In genomic region chr13:40779049-40779448, GRCh38 we compare ENCODE assay signal across 20 cellular contexts. TPM values are rescaled to one million over a fixed set of nuclear protein-coding genes. Genes with fewer than 3 reads are reported as not detected.
DNase-seq lines count a peak whose midpoint lies in the region; ATAC-seq lines count a peak whose summit lies in the region.
"Had no signal": no experiment of that assay in that cellular context is flagged by ENCODE, and none has a peak within 500 bp of the region (broad histone marks: within the 10 kb centered on the region; RNA-seq: fewer than 3 reads in every experiment).

No MANE protein-coding gene starts in this region.

- 0 out of 2 replicates have a peak overlapping the region, but pooled peaks have one; percentile 6 for H2AFZ ChIP-seq in Karpas-422 (ENCODE audit: low read length)

- no peaks in the 10 kb centered on the region for H3K36me3 ChIP-seq in Karpas-422 (ENCODE audit: insufficient read depth, low read length)
- H3K36me3 ChIP-seq: uterus had no signal

- no peaks in the 10 kb centered on the region for H3K9me2 ChIP-seq in Karpas-422 (replicated peaks; ENCODE audit: insufficient read depth, low read length)

- H3K4me3 ChIP-seq in Karpas-422 (ENCODE audit: low read length) = no peak overlapping the region
- H3K4me3 ChIP-seq: psoas muscle, uterus had no signal

- no peaks in the 10 kb centered on the region for H4K20me1 ChIP-seq in Karpas-422 (ENCODE audit: insufficient read depth, low read depth, low read length)

- no peaks in the 10 kb centered on the region for H3K9me3 Mint-ChIP-seq in activated naive CD4-positive, alpha-beta T cell treated with anti-CD3 and anti-CD28 coated beads for 36 hours
- H3K9me3 Mint-ChIP-seq in central memory CD8-positive, alpha-beta T cell = no peaks in the 10 kb centered on the region
- H3K9me3 Mint-ChIP-seq in stimulated activated effector memory CD8-positive, alpha-beta T cell treated with anti-CD3 and anti-CD28 coated beads, Interleukin-12 subunit alpha, Interleukin-12 subunit beta, amount 100 ng/mL, for 72 hours = no peaks in the 10 kb centered on the region
- H3K9me3 Mint-ChIP-seq: mesothelial cell of epicardium, neural crest cell had no signal

- no peak overlapping the region for H3K4me2 ChIP-seq in Karpas-422 (ENCODE audit: low read depth, low read length, poor library complexity, severe bottlenecking)

- CTCF ChIA-PET in activated naive CD4-positive, alpha-beta T cell treated with anti-CD3 and anti-CD28 coated beads for 36 hours (lab: Charles Lee) = interaction anchor here (0.7 to 1.1 kb wide), 2 partner anchors 115 to 214 kb away, joined by 3 read pairs; no protein-coding TSS in a partner anchor

- H3K9me3 ChIP-seq in Karpas-422 (ENCODE audit: low read length) = no peaks in the 10 kb centered on the region
- H3K9me3 ChIP-seq: psoas muscle, uterus had no signal

- H3K36me3 Mint-ChIP-seq in activated naive CD4-positive, alpha-beta T cell treated with anti-CD3 and anti-CD28 coated beads for 36 hours (ENCODE audit: low read depth) = no peaks in the 10 kb centered on the region
- peaks cover 1% of the 10 kb centered on the region for H3K36me3 Mint-ChIP-seq in central memory CD8-positive, alpha-beta T cell (ENCODE audit: insufficient read depth)
- no peaks in the 10 kb centered on the region for H3K36me3 Mint-ChIP-seq in stimulated activated effector memory CD8-positive, alpha-beta T cell treated with anti-CD3 and anti-CD28 coated beads, Interleukin-12 subunit alpha, Interleukin-12 subunit beta, amount 100 ng/mL, for 72 hours
- H3K36me3 Mint-ChIP-seq: mesothelial cell of epicardium had no signal

- H3K4me3 Mint-ChIP-seq in activated naive CD4-positive, alpha-beta T cell treated with anti-CD3 and anti-CD28 coated beads for 36 hours = no peak overlapping the region
- no peak overlapping the region for H3K4me3 Mint-ChIP-seq in central memory CD8-positive, alpha-beta T cell
- no peak overlapping the region for H3K4me3 Mint-ChIP-seq in stimulated activated effector memory CD8-positive, alpha-beta T cell treated with anti-CD3 and anti-CD28 coated beads, Interleukin-12 subunit alpha, Interleukin-12 subunit beta, amount 100 ng/mL, for 72 hours
- H3K4me3 Mint-ChIP-seq: mesothelial cell of epicardium, neural crest cell had no signal

- H3K27ac ChIP-seq in Karpas-422 (ENCODE audit: low read length) = no peak overlapping the region
- H3K27ac ChIP-seq: psoas muscle, uterus had no signal

- H3K27ac Mint-ChIP-seq in activated naive CD4-positive, alpha-beta T cell treated with anti-CD3 and anti-CD28 coated beads for 36 hours = peak overlapping the region; percentile 44
- peak overlapping the region; percentile 63 for H3K27ac Mint-ChIP-seq in central memory CD8-positive, alpha-beta T cell (ENCODE audit: low read depth)
- peak overlapping the region; percentile 80 for H3K27ac Mint-ChIP-seq in stimulated activated effector memory CD8-positive, alpha-beta T cell treated with anti-CD3 and anti-CD28 coated beads, Interleukin-12 subunit alpha, Interleukin-12 subunit beta, amount 100 ng/mL, for 72 hours
- H3K27ac Mint-ChIP-seq: mesothelial cell of epicardium had no signal

- intact Hi-C loops in activated naive CD4-positive, alpha-beta T cell treated with anti-CD3 and anti-CD28 coated beads for 36 hours (cut with micrococcal nuclease) = loop anchor here (5.0 to 10.0 kb wide), 4 partner anchors 97 to 822 kb away; no protein-coding TSS in a partner anchor

- no peak for ATAC-seq in central memory CD8-positive, alpha-beta T cell (replicated peaks; ENCODE audit: extremely low read depth, poor library complexity, severe bottlenecking)
- no peak for ATAC-seq in stimulated activated effector memory CD8-positive, alpha-beta T cell treated with anti-CD3 and anti-CD28 coated beads, Interleukin-12 subunit alpha, Interleukin-12 subunit beta, amount 100 ng/mL, for 72 hours
- no peak for ATAC-seq in HG03159 (IDR thresholded peaks at IDR 0.05; ENCODE audit: unreplicated experiment)
- ATAC-seq in HG02870 (IDR thresholded peaks at IDR 0.05; ENCODE audit: unreplicated experiment) = no peak
- ATAC-seq: esophagus mucosa, left colon, psoas muscle had no signal

- H3K27me3 Mint-ChIP-seq in activated naive CD4-positive, alpha-beta T cell treated with anti-CD3 and anti-CD28 coated beads for 36 hours (ENCODE audit: low read depth) = no peaks in the 10 kb centered on the region
- no peaks in the 10 kb centered on the region for H3K27me3 Mint-ChIP-seq in central memory CD8-positive, alpha-beta T cell

- peaks cover 26% of the 10 kb centered on the region for H3K4me1 ChIP-seq in Karpas-422 (ENCODE audit: low read length)
- H3K4me1 ChIP-seq: psoas muscle, uterus had no signal

- H3K27me3 ChIP-seq in Karpas-422 (ENCODE audit: low read length) = no peaks in the 10 kb centered on the region
- H3K27me3 ChIP-seq: uterus had no signal

- no peaks in the 10 kb centered on the region for H3K79me2 ChIP-seq in Karpas-422 (ENCODE audit: low read length)

- no peak overlapping the region for H3K9ac ChIP-seq in Karpas-422 (ENCODE audit: low read length)

- DNase-seq in activated naive CD4-positive, alpha-beta T cell treated with anti-CD3 and anti-CD28 coated beads for 36 hours = no peak
- DNase-seq in activated naive CD4-positive, alpha-beta T cell (lab: John Stamatoyannopoulos, UW) = no peak
- DNase-seq in Karpas-422 (no peak), NCI-H2029 treated with DMSO at 0.1 percent for 48 hours (lab: John Stamatoyannopoulos, UW) (no peak)
- DNase-seq in central memory CD8-positive, alpha-beta T cell (ENCODE audit: low spot score in 2 of 2) = no peak
- no peak for DNase-seq in stimulated activated effector memory CD8-positive, alpha-beta T cell treated with anti-CD3 and anti-CD28 coated beads, Interleukin-12 subunit alpha, Interleukin-12 subunit beta, amount 100 ng/mL, for 72 hours (ENCODE audit: low spot score in 2 of 2)
- DNase-seq: activated CD4-positive, alpha-beta T cell treated with anti-CD3 and anti-CD28 coated beads, Interleukin-2, amount 50 U/mL, for 48 hours; KBM-7; left colon; NCI-H1930; NCI-H345; NK-92 treated with Interleukin-12 subunit alpha and Interleukin-12 subunit beta, amount 100 ng/mL, for 24 hours; psoas muscle; stimulated activated CD4-positive, alpha-beta T cell treated with anti-CD3 and anti-CD28 coated beads, Interleukin-4, amount 100 ng/mL, for 24 hours; uterus had no signal

- peaks cover 25% of the 10 kb centered on the region for H3K4me1 Mint-ChIP-seq in activated naive CD4-positive, alpha-beta T cell treated with anti-CD3 and anti-CD28 coated beads for 36 hours (ENCODE audit: low read depth)
- H3K4me1 Mint-ChIP-seq in central memory CD8-positive, alpha-beta T cell = peaks cover 23% of the 10 kb centered on the region
- peaks cover 25% of the 10 kb centered on the region for H3K4me1 Mint-ChIP-seq in stimulated activated effector memory CD8-positive, alpha-beta T cell treated with anti-CD3 and anti-CD28 coated beads, Interleukin-12 subunit alpha, Interleukin-12 subunit beta, amount 100 ng/mL, for 72 hours

RNA-seq across cellular contexts. Expression of gene MRPS31, which starts 8.1 kb away (rescaled TPM):
- 10 to 100 TPM; 28.4 to 28.8 TPM for total RNA-seq in activated naive CD4-positive, alpha-beta T cell treated with anti-CD3 and anti-CD28 coated beads for 36 hours
- 42.4 and 52.6 TPM in 2 replicates for total RNA-seq in Karpas-422 (2014; rRNA removed; shearing (Covaris generic); ENCODE audit: low replicate concordance)

RNA-seq across cellular contexts. Expression of gene SLC25A15, which starts 10.4 kb away (rescaled TPM):
- 10 to 100 TPM; 15.5 to 15.6 TPM for total RNA-seq in activated naive CD4-positive, alpha-beta T cell treated with anti-CD3 and anti-CD28 coated beads for 36 hours
- 25.3 and 44.5 TPM in 2 replicates for total RNA-seq in Karpas-422 (2014; rRNA removed; shearing (Covaris generic); ENCODE audit: low replicate concordance)
